ENCODE assay signal across 18 cellular contexts in the genomic region with DNA sequence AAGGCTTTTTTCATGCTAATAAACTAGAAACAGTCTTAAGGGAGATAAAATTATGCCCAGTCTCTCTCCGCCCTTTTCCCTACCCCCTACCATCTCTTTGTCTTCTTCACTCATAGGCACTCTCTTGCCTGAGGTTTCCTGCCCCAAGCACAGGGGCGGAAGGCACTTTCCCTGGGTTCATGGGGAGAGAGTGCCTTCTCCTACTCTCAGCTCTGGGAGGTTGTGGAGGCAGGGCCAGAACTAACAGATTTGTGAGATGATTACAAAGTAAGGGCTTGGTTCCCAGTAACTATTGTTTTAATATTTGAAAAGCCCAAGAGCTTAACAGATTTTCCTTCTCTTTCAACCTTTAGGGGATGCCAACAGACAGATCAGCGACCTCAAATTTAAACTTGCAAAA. TPM values are rescaled to one million over a fixed set of nuclear protein-coding genes. Genes with fewer than 3 reads are reported as not detected.
A peak's percentile ranks its signal among the peaks of the same experiment; 100 is the strongest.
DNase-seq lines count a peak whose midpoint lies in the region; ATAC-seq and TF ChIP-seq lines count a peak whose summit lies in the region.
"Had no signal": no experiment of that assay in that cellular context is flagged by ENCODE, and none has a peak within 500 bp of the region (broad histone marks: within the 10 kb centered on the region; RNA-seq: fewer than 3 reads in every experiment).

No MANE protein-coding gene starts in this region.

- intact Hi-C loops in activated CD4-positive, alpha-beta T cell treated with anti-CD3 and anti-CD28 coated beads, Interleukin-2, amount 10 ng/mL, durations not matched to agents 24 days and 14 days (cut with micrococcal nuclease), result no loop called here
- intact Hi-C loops in testis (cut with DNase I; ENCODE audit: low total_unique reads), result no loop called here

- H3K23ac ChIP-seq in H9 (ENCODE audit: insufficient read length, low read depth, low read length), result no peak overlapping the region

- no peak overlapping the region for H3K56ac ChIP-seq in H9 (ENCODE audit: insufficient read length, low read depth, low read length)

- H2AK5ac ChIP-seq in H9 (ENCODE audit: insufficient read length, low read length), result no peak overlapping the region

- H3K18ac ChIP-seq in H9 (ENCODE audit: insufficient read length, low read depth, low read length), result no peak overlapping the region

- no peak overlapping the region for H3K4me3 Mint-ChIP-seq in activated CD4-positive, alpha-beta T cell treated with anti-CD3 and anti-CD28 coated beads, Interleukin-2, amount 10 ng/mL, durations not matched to agents 24 days and 14 days
- H3K4me3 Mint-ChIP-seq in H9 (no peak overlapping the region), osteocyte (ENCODE audit: unreplicated experiment) (no peak overlapping the region)
- H3K4me3 Mint-ChIP-seq in activated naive CD8-positive, alpha-beta T cell treated with anti-CD3 and anti-CD28 coated beads, Interleukin-2, amount 50 U/mL, for 24 hours, result no peak overlapping the region
- H3K4me3 Mint-ChIP-seq: CD8-positive, alpha-beta memory T cell; HFFc6 had no signal

- no peak overlapping the region for H3K27ac ChIP-seq in H9 (ENCODE audit: insufficient read length, low read depth, low read length)
- H3K27ac ChIP-seq in testis, result no peak overlapping the region
- H3K27ac ChIP-seq: 22Rv1, HL-60 had no signal

- H3K27me3 ChIP-seq in H9 (ENCODE audit: insufficient read depth, low read length) (no peaks in the 10 kb centered on the region), testis (no peaks in the 10 kb centered on the region)

- H3K79me1 ChIP-seq in H9 (ENCODE audit: insufficient read depth, low read depth, low read length, poor library complexity, severe bottlenecking), result no peaks in the 10 kb centered on the region

- H4K91ac ChIP-seq in H9 (ENCODE audit: insufficient read length, low read depth, low read length), result no peak overlapping the region

- H2BK5ac ChIP-seq in H9 (ENCODE audit: insufficient read length, low read length), result no peak overlapping the region

- H2BK120ac ChIP-seq in H9 (ENCODE audit: low read depth, low read length, poor library complexity, severe bottlenecking), result no peak overlapping the region

- peaks cover 69% of the 10 kb centered on the region for H3K36me3 Mint-ChIP-seq in activated CD4-positive, alpha-beta T cell treated with anti-CD3 and anti-CD28 coated beads, Interleukin-2, amount 10 ng/mL, durations not matched to agents 24 days and 14 days (ENCODE audit: low read depth)
- peaks cover 16 to 19% (median 18%) of the 10 kb centered on the region in 3 experiments for H3K36me3 Mint-ChIP-seq in H9 (ENCODE audit: insufficient read depth in 1 of 3, low read depth in 3 of 3)
- peaks cover 65% of the 10 kb centered on the region for H3K36me3 Mint-ChIP-seq in activated naive CD8-positive, alpha-beta T cell treated with anti-CD3 and anti-CD28 coated beads, Interleukin-2, amount 50 U/mL, for 24 hours (ENCODE audit: low read depth)
- peaks cover 40% of the 10 kb centered on the region for H3K36me3 Mint-ChIP-seq in osteocyte (ENCODE audit: unreplicated experiment)

- H3T11ph ChIP-seq in H9 (ENCODE audit: low read length), result no peak overlapping the region

- no peak for DNase-seq in activated CD4-positive, alpha-beta T cell treated with anti-CD3 and anti-CD28 coated beads, Interleukin-2, amount 10 ng/mL, durations not matched to agents 24 days and 14 days
- DNase-seq in activated CD4-positive, alpha-beta T cell treated with anti-CD3 and anti-CD28 coated beads for 48 hours, result no peak
- DNase-seq in H9, result no peak
- no peak for DNase-seq in activated naive CD8-positive, alpha-beta T cell treated with anti-CD3 and anti-CD28 coated beads, Interleukin-2, amount 50 U/mL, for 24 hours
- peak; percentile 53 for DNase-seq in osteocyte (ENCODE audit: extremely low spot score, unreplicated experiment)
- DNase-seq in testis, result no peak
- DNase-seq in GM10248 (ENCODE audit: extremely low spot score), result no peak
- no peak for DNase-seq in dermis blood vessel endothelial cell
- DNase-seq: CD8-positive, alpha-beta memory T cell; DND-41; GDM1; GOT3; HFFc6; NCI-H226; NCI-H526 had no signal

- H2AFZ ChIP-seq in H9 (ENCODE audit: low read length), result no peak overlapping the region

- H3K4me1 Mint-ChIP-seq in activated CD4-positive, alpha-beta T cell treated with anti-CD3 and anti-CD28 coated beads, Interleukin-2, amount 10 ng/mL, durations not matched to agents 24 days and 14 days, result peaks cover 2% of the 10 kb centered on the region
- H3K4me1 Mint-ChIP-seq in H9 (peaks cover 0 to 10% of the 10 kb centered on the region in 2 experiments; a peak in 2 of 4 replicates), osteocyte (ENCODE audit: unreplicated experiment) (peaks cover 3% of the 10 kb centered on the region)
- no peaks in the 10 kb centered on the region for H3K4me1 Mint-ChIP-seq in activated naive CD8-positive, alpha-beta T cell treated with anti-CD3 and anti-CD28 coated beads, Interleukin-2, amount 50 U/mL, for 24 hours

- no peak overlapping the region for H3K9ac ChIP-seq in H9 (ENCODE audit: extremely low read depth, insufficient read length, low read length)

- H3K9me3 ChIP-seq in H9 (ENCODE audit: control insufficient read depth, low read depth, low read length) (no peaks in the 10 kb centered on the region), testis (no peaks in the 10 kb centered on the region)

- no peak overlapping the region for H3K4me2 ChIP-seq in H9 (ENCODE audit: insufficient read depth, insufficient read length, low read length)

- H2BK15ac ChIP-seq in H9 (ENCODE audit: low read depth, low read length), result no peak overlapping the region

- no CpG with 5 or more reads among the region's 3 CpGs for WGBS in H9 (ENCODE audit: extremely low coverage, insufficient read length, low lambda C conversion rate)
- WGBS in testis, 2 donors, result 73 to 88% methylated on average over 3 of the region's 3 CpGs

- no peaks in the 10 kb centered on the region for H3K36me3 ChIP-seq in testis (ENCODE audit: low read depth, missing control alignments)

- no peak overlapping the region for H4K5ac ChIP-seq in H9 (ENCODE audit: insufficient read length, low read depth, low read length)

- TF ChIP-seq CTCF in H9 (conservative IDR thresholded peaks at IDR 0.05), result no peak
- no peak for TF ChIP-seq CTCF in osteocyte (IDR thresholded peaks at IDR 0.05)
- TF ChIP-seq CTCF in testis (IDR thresholded peaks at IDR 0.05), result no peak
- TF ChIP-seq CTCF in GM10248 (IDR thresholded peaks at IDR 0.05; ENCODE audit: control extremely low read depth, extremely low read depth, low read depth, missing control alignments), result no peak

- no peaks in the 10 kb centered on the region for H3K79me2 ChIP-seq in H9 (ENCODE audit: insufficient read depth, low read length)

- no peaks in the 10 kb centered on the region for H3K27me3 Mint-ChIP-seq in activated CD4-positive, alpha-beta T cell treated with anti-CD3 and anti-CD28 coated beads, Interleukin-2, amount 10 ng/mL, durations not matched to agents 24 days and 14 days
- H3K27me3 Mint-ChIP-seq in H9 (ENCODE audit: low read depth), result no peaks in the 10 kb centered on the region
- H3K27me3 Mint-ChIP-seq in activated naive CD8-positive, alpha-beta T cell treated with anti-CD3 and anti-CD28 coated beads, Interleukin-2, amount 50 U/mL, for 24 hours, result no peaks in the 10 kb centered on the region
- no peaks in the 10 kb centered on the region for H3K27me3 Mint-ChIP-seq in osteocyte (ENCODE audit: unreplicated experiment)
- H3K27me3 Mint-ChIP-seq: CD8-positive, alpha-beta memory T cell had no signal

- H2BK12ac ChIP-seq in H9 (ENCODE audit: insufficient read length, low read depth, low read length), result no peak overlapping the region

- ATAC-seq in activated naive CD8-positive, alpha-beta T cell treated with anti-CD3 and anti-CD28 coated beads, Interleukin-2, amount 50 U/mL, for 24 hours, result no peak
- ATAC-seq: K562 had no signal

- CTCF ChIA-PET in GM10248 (lab: Yijun Ruan, JAX), result no interaction called here

- no peak overlapping the region for H4K8ac ChIP-seq in H9 (replicated peaks; ENCODE audit: insufficient read length, low read depth, low read length)

- TF ChIP-seq POLR2A in testis (IDR thresholded peaks at IDR 0.05), result no peak

- H3K23me2 ChIP-seq in H9 (ENCODE audit: insufficient read length, low read depth, low read length, poor library complexity, severe bottlenecking), result no peaks in the 10 kb centered on the region

- no peak overlapping the region for H3K4ac ChIP-seq in H9 (ENCODE audit: low read depth, low read length)

- no peaks in the 10 kb centered on the region for H4K20me1 ChIP-seq in H9 (ENCODE audit: control insufficient read depth, insufficient read depth, insufficient read length)

- H3K27ac Mint-ChIP-seq in activated CD4-positive, alpha-beta T cell treated with anti-CD3 and anti-CD28 coated beads, Interleukin-2, amount 10 ng/mL, durations not matched to agents 24 days and 14 days, result peak overlapping the region; percentile 48
- H3K27ac Mint-ChIP-seq in H9 (peak overlapping the region; percentile 2 to 24 (median 3); a peak in 4 of 7 replicates), osteocyte (ENCODE audit: unreplicated experiment) (no peak overlapping the region)
- peak overlapping the region; percentile 8 for H3K27ac Mint-ChIP-seq in activated naive CD8-positive, alpha-beta T cell treated with anti-CD3 and anti-CD28 coated beads, Interleukin-2, amount 50 U/mL, for 24 hours
- H3K27ac Mint-ChIP-seq: HFFc6 had no signal

- H3K4me3 ChIP-seq in testis, result no peak overlapping the region
- H3K4me3 ChIP-seq: K562 had no signal

- no peak overlapping the region for H2BK20ac ChIP-seq in H9 (ENCODE audit: low read depth, low read length, poor library complexity, severe bottlenecking)

- no peaks in the 10 kb centered on the region for H3K9me3 Mint-ChIP-seq in activated CD4-positive, alpha-beta T cell treated with anti-CD3 and anti-CD28 coated beads, Interleukin-2, amount 10 ng/mL, durations not matched to agents 24 days and 14 days
- H3K9me3 Mint-ChIP-seq in H9, result no peaks in the 10 kb centered on the region; a peak in 1 of 5 replicates
- no peaks in the 10 kb centered on the region for H3K9me3 Mint-ChIP-seq in activated naive CD8-positive, alpha-beta T cell treated with anti-CD3 and anti-CD28 coated beads, Interleukin-2, amount 50 U/mL, for 24 hours
- H3K9me3 Mint-ChIP-seq in osteocyte (ENCODE audit: unreplicated experiment), result no peaks in the 10 kb centered on the region
- H3K9me3 Mint-ChIP-seq: HFFc6 had no signal

- POLR2A ChIA-PET in GM10248 (lab: Yijun Ruan, JAX), result no interaction called here

- H3K14ac ChIP-seq in H9 (ENCODE audit: insufficient read depth, low read length), result no peak overlapping the region

- H3K4me1 ChIP-seq in H9 (ENCODE audit: insufficient read depth, low read length), result no peaks in the 10 kb centered on the region
- H3K4me1 ChIP-seq in testis, result no peaks in the 10 kb centered on the region

RNA-seq across cellular contexts. Expression of a gene that starts 26.1 kb away (rescaled TPM):
- total RNA-seq in activated CD4-positive, alpha-beta T cell treated with anti-CD3 and anti-CD28 coated beads, Interleukin-2, amount 10 ng/mL, durations not matched to agents 24 days and 14 days, result 0.42 and 0.57 TPM in 2 replicates
- total RNA-seq in H9 (2021) (0.15 and 0.22 TPM in 2 replicates), osteocyte (0.46 and 0.63 TPM in 2 replicates), testis (10 to 100 TPM; 15.0 to 23.4 TPM), dermis blood vessel endothelial cell (0.65 and 0.68 TPM in 2 replicates)
- polyA plus RNA-seq in testis (ENCODE audit: insufficient read depth, low read depth, low replicate concordance), result 21.1 TPM
